In genomic region chrX:147191361-147191760, GRCh38 we compare ENCODE assay signal across 34 cellular contexts.
"Had no signal": no experiment of that assay in that cellular context is flagged by ENCODE, and none has a peak within 500 bp of the region (broad histone marks: within the 10 kb centered on the region; RNA-seq: fewer than 3 reads in every experiment).

No MANE protein-coding gene starts in this region.

- H3K27me3 ChIP-seq: MG63 had no signal

- H3K4me3 ChIP-seq: MG63 had no signal

- H3K36me3 ChIP-seq: MG63 had no signal

- DNase-seq: Karpas-422, Kasumi-1, MG63, MM.1S, MV-4-11, NCI-H1048, NCI-H1092, NCI-H1092 treated with DMSO at 0.1 percent for 48 hours, NCI-H1105, NCI-H1105 treated with DMSO at 0.1 percent for 48 hours, NCI-H1417, NCI-H1417 treated with DMSO at 0.1 percent for 48 hours, NCI-H1436, NCI-H1436 treated with DMSO at 0.1 percent for 48 hours, NCI-H146, NCI-H1694, NCI-H1694 treated with DMSO at 0.1 percent for 48 hours, NCI-H187, NCI-H187 treated with DMSO at 0.1 percent for 48 hours, NCI-H1930, NCI-H2029, NCI-H2029 treated with DMSO at 0.1 percent for 48 hours, NCI-H2081, NCI-H2081 treated with DMSO at 0.1 percent for 48 hours, NCI-H2107, NCI-H2171, NCI-H2171 treated with DMSO at 0.1 percent for 48 hours, NCI-H2227 treated with DMSO at 0.1 percent for 48 hours, NCI-H226, NCI-H345, NCI-H446, NCI-H446 treated with DMSO at 0.1 percent for 48 hours, NCI-H510A, NCI-H510A treated with DMSO at 0.1 percent for 48 hours had no signal

- H3K9me3 ChIP-seq: MG63 had no signal
